In the genomic region with DNA sequence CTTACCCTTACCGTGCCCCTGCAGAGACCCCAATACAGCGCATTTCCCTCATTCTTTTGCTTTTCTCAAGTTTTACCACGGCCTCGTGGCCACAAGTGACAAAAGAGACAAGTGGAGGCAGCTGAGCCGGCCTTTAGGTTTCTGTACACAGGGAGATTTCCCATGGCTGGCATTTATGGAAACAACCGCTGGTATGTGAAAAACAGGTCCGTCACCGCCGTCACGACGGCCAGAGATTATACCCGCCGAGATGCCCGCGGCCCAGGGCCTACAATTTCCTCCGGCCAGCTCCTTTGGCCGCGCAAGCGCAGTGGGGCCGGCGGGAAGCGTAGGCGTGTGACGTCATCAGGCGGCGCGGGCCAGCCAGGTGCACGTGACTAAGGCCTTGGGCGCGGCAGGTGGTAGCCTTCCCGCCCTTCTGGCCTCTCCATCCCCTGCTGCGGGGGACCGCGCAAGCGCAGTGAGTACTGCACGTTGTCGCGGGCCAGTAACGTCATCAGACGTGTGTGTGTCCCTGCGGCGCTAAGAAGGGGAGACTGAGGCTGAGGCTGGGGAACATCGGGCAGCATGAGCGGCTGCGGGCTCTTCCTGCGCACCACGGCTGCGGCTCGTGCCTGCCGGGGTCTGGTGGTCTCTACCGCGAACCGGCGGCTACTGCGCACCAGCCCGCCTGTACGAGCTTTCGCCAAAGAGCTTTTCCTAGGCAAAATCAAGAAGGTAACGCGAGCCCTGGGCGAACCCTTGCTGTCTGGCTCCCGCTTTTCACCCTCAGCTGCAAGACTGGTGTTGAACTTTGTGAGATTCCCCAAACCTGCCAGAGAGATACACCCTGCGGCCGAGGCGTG, we compare ENCODE assay signal across 8 cellular contexts. TPM values are rescaled to one million over a fixed set of nuclear protein-coding genes. Genes with fewer than 3 reads are reported as not detected.
A peak's percentile ranks its signal among the peaks of the same experiment; 100 is the strongest.
DNase-seq lines count a peak whose midpoint lies in the region; ATAC-seq and TF ChIP-seq lines count a peak whose summit lies in the region.

A gene (plus strand): TSS at position 496 of the 845 bp plus-strand sequence. CDS start 72 bp downstream, at position 568.

- WGBS in heart right ventricle, 2 donors, result 0 to 1% methylated on average over 65 of the region's 65 CpGs
- WGBS in upper lobe of left lung, 2 donors, result 0 to 1% methylated on average over 20 to 46 of the region's 65 CpGs

- H3K27ac ChIP-seq in heart right ventricle, result peak within 1 kb of the TSS; percentile 72 to 96 (median 94)
- peak within 1 kb of the TSS; percentile 92 to 97 (median 94) for H3K27ac ChIP-seq in upper lobe of left lung

- DNase-seq in GM13976 (ENCODE audit: low spot score) (peak; percentile 100), NCI-H146 treated with DMSO at 0.1 percent for 48 hours (lab: John Stamatoyannopoulos, UW; ENCODE audit: unreplicated experiment) (peak; percentile 96), amniotic epithelial cell (ENCODE audit: low read depth) (peak; percentile 95), heart right ventricle (peak; percentile 96 to 98), posterior cingulate gyrus (peak; percentile 95 to 100 (median 98)), upper lobe of left lung (peak; percentile 98 to 100)

- intact Hi-C loops in T-helper 1 cell treated with Interleukin-12 subunit alpha and Interleukin-12 subunit beta and Interleukin-4 antibody, amounts not matched to agents 30 ng/mL and 1 ng/mL, for 36 hours (cut with micrococcal nuclease), result loop anchor here (1.0 to 5.0 kb wide), 17 partner anchors 33 to 1013 kb away; a partner anchor contains a TSS
- intact Hi-C loops in heart right ventricle (cut with DNase I) (loop anchor here in 2 of 10 donors (1.0 to 10.0 kb wide), 2 partner anchors 195 to 198 kb away; no protein-coding TSS in a partner anchor), posterior cingulate gyrus (cut with DNase I) (loop anchor here (1.0 to 10.0 kb wide), 3 partner anchors 155 to 265 kb away; a partner anchor contains a TSS)

- H3K27me3 ChIP-seq in heart right ventricle (no peaks in the 10 kb centered on the region), upper lobe of left lung (no peaks in the 10 kb centered on the region)

- TF ChIP-seq POLR2A in upper lobe of left lung (IDR thresholded peaks at IDR 0.05), result peak; percentile 72 to 96 (median 84)

- ATAC-seq in HG02870 (IDR thresholded peaks at IDR 0.05; ENCODE audit: unreplicated experiment), result peak; percentile 92
- peak; percentile 97 to 99 (median 98) for ATAC-seq in heart right ventricle
- peak; percentile 97 to 98 for ATAC-seq in upper lobe of left lung (ENCODE audit: low FRiP score in 2 of 2)

- H3K4me3 ChIP-seq in heart right ventricle, result peak within 1 kb of the TSS; percentile 54 to 92 (median 72)
- H3K4me3 ChIP-seq in upper lobe of left lung, result peak within 1 kb of the TSS; percentile 51 to 97 (median 78)

- peaks cover 0 to 45% (median 29%) of the 10 kb centered on the region in 9 donors for H3K4me1 ChIP-seq in heart right ventricle
- peaks cover 22 to 48% (median 30%) of the 10 kb centered on the region in 4 donors for H3K4me1 ChIP-seq in upper lobe of left lung

- H3K36me3 ChIP-seq in heart right ventricle, result peaks cover 0 to 31% (median 4%) of the 10 kb centered on the region in 9 donors
- H3K36me3 ChIP-seq in upper lobe of left lung, result peaks cover 0 to 11% (median 2%) of the 10 kb centered on the region in 4 donors

- in situ Hi-C loops in GM13976 (cut with MboI; ENCODE audit: low sequenced_read_pairs, unreplicated experiment), result no loop called here

- H3K9me3 ChIP-seq in heart right ventricle, result no peaks in the 10 kb centered on the region
- H3K9me3 ChIP-seq in upper lobe of left lung, result no peaks in the 10 kb centered on the region

- peak in 2 of 4 donors; percentile 26 to 88 for TF ChIP-seq EP300 in upper lobe of left lung (IDR thresholded peaks at IDR 0.05)

- TF ChIP-seq CTCF in GM13976 (IDR thresholded peaks at IDR 0.05; ENCODE audit: borderline replicate concordance, control extremely low read depth, extremely low read depth, insufficient read depth, missing control alignments) (no peak), heart right ventricle (IDR thresholded peaks at IDR 0.05) (no peak), upper lobe of left lung (IDR thresholded peaks at IDR 0.05) (peak in 4 of 6 experiments; percentile 47 to 64 (median 52))

RNA-seq across cellular contexts. Expression of the gene that starts here (rescaled TPM):
- 59.7 and 62.1 TPM in 2 replicates for total RNA-seq in T-helper 1 cell treated with Interleukin-12 subunit alpha and Interleukin-12 subunit beta and Interleukin-4 antibody, amounts not matched to agents 30 ng/mL and 1 ng/mL, for 36 hours
- total RNA-seq in heart right ventricle (10 to 100 TPM; 34.8 to 45.9 (median 37.8) TPM), upper lobe of left lung (10 to 100 TPM; 32.5 to 80.7 (median 44.0) TPM)
- 10 to 100 TPM; 20.8 to 36.5 TPM for polyA plus RNA-seq in heart right ventricle

Comparison
In these comparisons a context has a peak if more than half of its experiments do, and no peak if none do; other contexts are left out.
1. Peak in every context shown above with its lines: DNase-seq, ATAC-seq, H3K4me3 ChIP-seq and H3K27ac ChIP-seq.
2. CTCF ChIP-seq: peak in upper lobe of left lung (4 of 6); none in GM13976 (single experiment) and heart right ventricle (0 of 9).